13 cellular contexts compared by ENCODE assay signal in the genomic region with DNA sequence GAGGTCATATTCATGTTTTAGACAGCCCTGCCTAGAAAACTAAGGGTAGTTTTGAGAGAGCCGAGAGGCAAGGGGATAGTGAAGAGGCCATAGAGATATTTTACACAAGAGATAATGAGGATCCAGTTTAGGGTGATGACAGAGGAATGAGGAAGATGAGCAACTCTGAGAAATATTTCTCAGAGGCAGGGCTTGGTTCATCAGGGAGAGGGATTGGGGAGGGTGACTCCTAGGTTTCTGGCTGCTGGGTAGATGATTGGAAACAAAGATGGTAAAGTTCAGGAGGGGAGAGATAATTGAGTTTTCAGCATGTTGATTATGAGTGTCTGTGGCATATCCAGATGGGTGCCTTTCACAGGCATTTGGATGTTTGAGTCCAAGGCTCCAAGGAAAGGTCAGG. TPM values are rescaled to one million over a fixed set of nuclear protein-coding genes. Genes with fewer than 3 reads are reported as not detected.
A peak's percentile ranks its signal among the peaks of the same experiment; 100 is the strongest.
DNase-seq lines count a peak whose midpoint lies in the region; ATAC-seq, FAIRE-seq and TF ChIP-seq lines count a peak whose summit lies in the region.
"Had no signal": no experiment of that assay in that cellular context is flagged by ENCODE, and none has a peak within 500 bp of the region (broad histone marks: within the 10 kb centered on the region; RNA-seq: fewer than 3 reads in every experiment).

No MANE protein-coding gene starts in this region.

- TF ChIP-seq CTCF in left ventricle myocardium inferior (IDR thresholded peaks at IDR 0.05; ENCODE audit: borderline replicate concordance) (no peak), upper lobe of right lung (IDR thresholded peaks at IDR 0.05) (no peak), GM10266 (IDR thresholded peaks at IDR 0.05; ENCODE audit: control insufficient read depth, insufficient read depth, low read depth, missing control alignments) (no peak)

- H3K36me3 Mint-ChIP-seq in immature natural killer cell, result peaks cover 0 to 6% (median 0%) of the 10 kb centered on the region in 3 donors

- peaks cover 81 to 93% of the 10 kb centered on the region in 2 donors for H3K4me1 Mint-ChIP-seq in immature natural killer cell

- DNase-seq in left ventricle myocardium inferior (no peak), Right ventricle myocardium superior (no peak), SKM-1 treated with dmso at 0.1 percent for 144 hours (lab: John Stamatoyannopoulos, UW; ENCODE audit: unreplicated experiment) (peak; percentile 19), immature natural killer cell (no peak), upper lobe of right lung (no peak), GM10266 (ENCODE audit: extremely low spot score) (no peak), Ammon's horn (ENCODE audit: low spot score) (no peak), GM12892 (ENCODE audit: insufficient read length) (no peak)
- DNase-seq: head of caudate nucleus; NCI-H1436 treated with DMSO at 0.1 percent for 48 hours; NK-92 treated with Interleukin-12 subunit alpha and Interleukin-12 subunit beta, amount 100 ng/mL, for 24 hours; T1000 had no signal

- ATAC-seq in Right ventricle myocardium superior (ENCODE audit: poor library complexity), result no peak
- peak; percentile 59 for ATAC-seq in upper lobe of right lung

- no peak for FAIRE-seq in GM12892 (lab: Jason Lieb, UNC)
- FAIRE-seq: GM12891 had no signal

- H3K9me3 Mint-ChIP-seq in immature natural killer cell, result no peaks in the 10 kb centered on the region

- H3K27ac ChIP-seq in left ventricle myocardium inferior (replicated peaks) (peak overlapping the region; percentile 33), upper lobe of right lung (no peak overlapping the region)

- intact Hi-C loops in left ventricle myocardium inferior (cut with micrococcal nuclease) (no loop called here), Right ventricle myocardium superior (cut with DNase I) (no loop called here), upper lobe of right lung (cut with DNase I) (no loop called here)

- H3K4me3 ChIP-seq in left ventricle myocardium inferior (no peak overlapping the region), upper lobe of right lung (no peak overlapping the region)

- no peaks in the 10 kb centered on the region for H3K27me3 ChIP-seq in left ventricle myocardium inferior (ENCODE audit: low read depth)
- no peaks in the 10 kb centered on the region for H3K27me3 ChIP-seq in upper lobe of right lung

- H3K27me3 Mint-ChIP-seq in immature natural killer cell (ENCODE audit: low read depth in 3 of 3), result peaks cover 0 to 1% (median 0%) of the 10 kb centered on the region in 3 donors

- H3K27ac Mint-ChIP-seq in immature natural killer cell, result peak overlapping the region; percentile 58 to 89 (median 66)

- TF ChIP-seq POLR2A in GM12892 (IDR thresholded peaks at IDR 0.05; ENCODE audit: low read depth, low read length), result no peak

- peak overlapping the region in 4 of 5 donors; percentile 26 to 53 (median 42) for H3K4me3 Mint-ChIP-seq in immature natural killer cell

- H3K4me1 ChIP-seq in left ventricle myocardium inferior, result peaks cover 92% of the 10 kb centered on the region
- H3K4me1 ChIP-seq in upper lobe of right lung, result peaks cover 66% of the 10 kb centered on the region

- H3K36me3 ChIP-seq in left ventricle myocardium inferior (peaks cover 15% of the 10 kb centered on the region), upper lobe of right lung (peaks cover 16% of the 10 kb centered on the region)

- H3K9me3 ChIP-seq in left ventricle myocardium inferior (replicated peaks) (no peaks in the 10 kb centered on the region), upper lobe of right lung (no peaks in the 10 kb centered on the region)

RNA-seq across cellular contexts. Expression of a gene that starts 7.3 kb away (rescaled TPM):
- 176 TPM for total RNA-seq in left ventricle myocardium inferior
- 154 TPM for total RNA-seq in Right ventricle myocardium superior
- 1,000 to 10,000 TPM; 1,023 to 1,314 (median 1,183) TPM for polyA plus RNA-seq in immature natural killer cell
- 368 TPM for total RNA-seq in upper lobe of right lung
- polyA plus RNA-seq in GM12892 (2012; ENCODE audit: missing spikeins), result 388 TPM

RNA-seq across cellular contexts. Expression of a gene that starts 21.6 kb away (rescaled TPM):
- 2,410 TPM for total RNA-seq in left ventricle myocardium inferior
- 1,520 TPM for total RNA-seq in Right ventricle myocardium superior
- 1,000 to 10,000 TPM; 2,810 to 4,711 (median 3,144) TPM for polyA plus RNA-seq in immature natural killer cell
- 571 TPM for total RNA-seq in upper lobe of right lung
- 532 TPM for polyA plus RNA-seq in GM12892 (2012; ENCODE audit: missing spikeins)

RNA-seq across cellular contexts. Expression of a gene that starts 49.5 kb away (rescaled TPM):
- total RNA-seq in left ventricle myocardium inferior (667 TPM), Right ventricle myocardium superior (608 TPM), upper lobe of right lung (2.5 TPM)
- polyA plus RNA-seq in immature natural killer cell, result 1 to 10 TPM in 1 of 3 donors, under 1 TPM in 1, not detected in 1; 0.72 to 1.2 TPM
- polyA plus RNA-seq in GM12892 (2012; ENCODE audit: missing spikeins), result 1.4 TPM

Comparison
In these comparisons a context has a peak if more than half of its experiments do, and no peak if none do; other contexts are left out.
1. RNA of a gene that starts 49.5 kb away (total RNA-seq): 667 TPM in left ventricle myocardium inferior (single experiment) and 608 TPM in Right ventricle myocardium superior (single experiment); 2.5 TPM in upper lobe of right lung (single experiment); every median in the first group is over 100 times any median in the second.